In genomic region chrX:3707673-3708072, GRCh38 we compare ENCODE assay signal across 7 cellular contexts. TPM values are rescaled to one million over a fixed set of nuclear protein-coding genes. Genes with fewer than 3 reads are reported as not detected.
DNase-seq lines count a peak whose midpoint lies in the region; ATAC-seq and TF ChIP-seq lines count a peak whose summit lies in the region.
"Not testable (repeated sequence)": the region's sequence is repeated elsewhere in the genome, so short reads cannot be mapped to it uniquely, and the experiment has no call there.

No MANE protein-coding gene starts in this region.

- peak; percentile 6 to 71 (median 22) for DNase-seq in CD8-positive, alpha-beta memory T cell
- DNase-seq in NCI-H146 (lab: John Stamatoyannopoulos, UW) (peak; percentile 48), epithelial cell of esophagus (ENCODE audit: low read depth) (peak; percentile 68)
- not testable (repeated sequence) for DNase-seq in T-helper 2 cell treated with Interferon-gamma antibody and Interleukin-4, amounts not matched to agents 5 μg/mL and 100 μg/mL, for 36 hours (ENCODE audit: low spot score); activated naive CD8-positive, alpha-beta T cell treated with anti-CD3 and anti-CD28 coated beads, Interleukin-2, amount 10 ng/mL, durations not matched to agents 7 days and 5 days
- peak; percentile 47 for DNase-seq in activated T-cell treated with anti-CD3 and anti-CD28 coated beads, Interleukin-2, amount 50 U/mL, for 1 hour
- DNase-seq in naive thymus-derived CD4-positive, alpha-beta T cell = peak in 1 of 9 donors; percentile 16

- H3K4me3 Mint-ChIP-seq in CD8-positive, alpha-beta memory T cell = peak overlapping the region; percentile 47 to 86 (median 73)
- peak overlapping the region; percentile 74 for H3K4me3 Mint-ChIP-seq in T-helper 2 cell treated with Interferon-gamma antibody and Interleukin-4, amounts not matched to agents 5 μg/mL and 100 μg/mL, for 36 hours
- H3K4me3 Mint-ChIP-seq in activated naive CD8-positive, alpha-beta T cell treated with anti-CD3 and anti-CD28 coated beads, Interleukin-2, amount 10 ng/mL, durations not matched to agents 7 days and 5 days = peak overlapping the region; percentile 57
- H3K4me3 Mint-ChIP-seq in naive thymus-derived CD4-positive, alpha-beta T cell = peak overlapping the region in 5 of 10 donors; percentile 12 to 82 (median 46)

- not testable (repeated sequence) for H3K36me3 ChIP-seq in CD8-positive, alpha-beta memory T cell (ENCODE audit: insufficient read depth, low read length); naive thymus-derived CD4-positive, alpha-beta T cell (ENCODE audit: control insufficient read depth in 2 of 3, insufficient read depth in 3 of 3, low read length in 3 of 3)

- POLR2A ChIA-PET in CD8-positive, alpha-beta memory T cell (lab: Charles Lee) = not testable (repeated sequence)
- POLR2A ChIA-PET in activated naive CD8-positive, alpha-beta T cell treated with anti-CD3 and anti-CD28 coated beads, Interleukin-2, amount 10 ng/mL, durations not matched to agents 7 days and 5 days (lab: Charles Lee) = interaction anchor here (0.6 to 0.7 kb wide), 2 partner anchors 36 to 80 kb away, joined by 3 to 4 read pairs; no protein-coding TSS in a partner anchor
- POLR2A ChIA-PET in naive thymus-derived CD4-positive, alpha-beta T cell (lab: Charles Lee) = interaction anchor here (1.1 kb wide), 1 partner anchor 9 kb away, joined by 4 read pairs; no protein-coding TSS in a partner anchor

- H3K9me3 Mint-ChIP-seq in CD8-positive, alpha-beta memory T cell; T-helper 2 cell treated with Interferon-gamma antibody and Interleukin-4, amounts not matched to agents 5 μg/mL and 100 μg/mL, for 36 hours; activated naive CD8-positive, alpha-beta T cell treated with anti-CD3 and anti-CD28 coated beads, Interleukin-2, amount 10 ng/mL, durations not matched to agents 7 days and 5 days; naive thymus-derived CD4-positive, alpha-beta T cell: not testable (repeated sequence)

- peaks cover 47% of the 10 kb centered on the region for H3K4me1 ChIP-seq in CD8-positive, alpha-beta memory T cell (ENCODE audit: insufficient read depth, low read length)
- peaks cover 16 to 43% of the 10 kb centered on the region in 2 donors for H3K4me1 ChIP-seq in naive thymus-derived CD4-positive, alpha-beta T cell (ENCODE audit: control insufficient read depth in 2 of 2, insufficient read depth in 2 of 2, low read length in 2 of 2)

- CTCF ChIA-PET in CD8-positive, alpha-beta memory T cell (lab: Charles Lee); naive thymus-derived CD4-positive, alpha-beta T cell (lab: Charles Lee): not testable (repeated sequence)

- not testable (repeated sequence) for H3K27me3 Mint-ChIP-seq in CD8-positive, alpha-beta memory T cell; T-helper 2 cell treated with Interferon-gamma antibody and Interleukin-4, amounts not matched to agents 5 μg/mL and 100 μg/mL, for 36 hours (ENCODE audit: low read depth); activated naive CD8-positive, alpha-beta T cell treated with anti-CD3 and anti-CD28 coated beads, Interleukin-2, amount 10 ng/mL, durations not matched to agents 7 days and 5 days; naive thymus-derived CD4-positive, alpha-beta T cell

- H3K27ac Mint-ChIP-seq in CD8-positive, alpha-beta memory T cell = peak overlapping the region; percentile 86 to 98 (median 96)
- peak overlapping the region; percentile 77 for H3K27ac Mint-ChIP-seq in T-helper 2 cell treated with Interferon-gamma antibody and Interleukin-4, amounts not matched to agents 5 μg/mL and 100 μg/mL, for 36 hours
- peak overlapping the region; percentile 80 for H3K27ac Mint-ChIP-seq in activated naive CD8-positive, alpha-beta T cell treated with anti-CD3 and anti-CD28 coated beads, Interleukin-2, amount 10 ng/mL, durations not matched to agents 7 days and 5 days
- peak overlapping the region in 8 of 9 donors; percentile 21 to 85 (median 38) for H3K27ac Mint-ChIP-seq in naive thymus-derived CD4-positive, alpha-beta T cell

- H3K36me3 Mint-ChIP-seq in CD8-positive, alpha-beta memory T cell = peaks cover 3 to 28% (median 10%) of the 10 kb centered on the region in 3 donors
- H3K36me3 Mint-ChIP-seq in T-helper 2 cell treated with Interferon-gamma antibody and Interleukin-4, amounts not matched to agents 5 μg/mL and 100 μg/mL, for 36 hours (ENCODE audit: low read depth) = peaks cover 65% of the 10 kb centered on the region
- H3K36me3 Mint-ChIP-seq in activated naive CD8-positive, alpha-beta T cell treated with anti-CD3 and anti-CD28 coated beads, Interleukin-2, amount 10 ng/mL, durations not matched to agents 7 days and 5 days = peaks cover 45% of the 10 kb centered on the region
- peaks cover 0 to 39% (median 4%) of the 10 kb centered on the region in 5 donors for H3K36me3 Mint-ChIP-seq in naive thymus-derived CD4-positive, alpha-beta T cell

- not testable (repeated sequence) for H3K9me3 ChIP-seq in CD8-positive, alpha-beta memory T cell (ENCODE audit: low read length); naive thymus-derived CD4-positive, alpha-beta T cell (ENCODE audit: control insufficient read depth in 2 of 3, low read length in 3 of 3)

- not testable (repeated sequence) for H3K27me3 ChIP-seq in CD8-positive, alpha-beta memory T cell (ENCODE audit: insufficient read depth, low read length, poor library complexity, severe bottlenecking); naive thymus-derived CD4-positive, alpha-beta T cell (ENCODE audit: control insufficient read depth in 2 of 2, insufficient read depth in 2 of 2, low read length in 2 of 2)

- not testable (repeated sequence) for H3K4me3 ChIP-seq in CD8-positive, alpha-beta memory T cell (ENCODE audit: low read length); epithelial cell of esophagus (ENCODE audit: low read length); naive thymus-derived CD4-positive, alpha-beta T cell (ENCODE audit: low read length)

- peak overlapping the region; percentile 38 for H3K27ac ChIP-seq in CD8-positive, alpha-beta memory T cell (ENCODE audit: low read depth, low read length)
- H3K27ac ChIP-seq in naive thymus-derived CD4-positive, alpha-beta T cell (ENCODE audit: low read depth, low read length) = not testable (repeated sequence)

- peaks cover 71 to 96% (median 77%) of the 10 kb centered on the region in 3 donors for H3K4me1 Mint-ChIP-seq in CD8-positive, alpha-beta memory T cell
- H3K4me1 Mint-ChIP-seq in T-helper 2 cell treated with Interferon-gamma antibody and Interleukin-4, amounts not matched to agents 5 μg/mL and 100 μg/mL, for 36 hours (ENCODE audit: low read depth) = peaks cover 31% of the 10 kb centered on the region
- peaks cover 37% of the 10 kb centered on the region for H3K4me1 Mint-ChIP-seq in activated naive CD8-positive, alpha-beta T cell treated with anti-CD3 and anti-CD28 coated beads, Interleukin-2, amount 10 ng/mL, durations not matched to agents 7 days and 5 days
- peaks cover 6 to 92% (median 55%) of the 10 kb centered on the region in 7 donors for H3K4me1 Mint-ChIP-seq in naive thymus-derived CD4-positive, alpha-beta T cell

- intact Hi-C loops in naive thymus-derived CD4-positive, alpha-beta T cell (cut with micrococcal nuclease) = not testable (repeated sequence)

- ATAC-seq in activated naive CD8-positive, alpha-beta T cell treated with anti-CD3 and anti-CD28 coated beads, Interleukin-2, amount 10 ng/mL, durations not matched to agents 7 days and 5 days (ENCODE audit: low read depth) = peak; percentile 35
- ATAC-seq in naive thymus-derived CD4-positive, alpha-beta T cell = peak; percentile 77

- not testable (repeated sequence) for TF ChIP-seq CTCF in epithelial cell of esophagus (IDR thresholded peaks at IDR 0.05; ENCODE audit: insufficient read depth, low read depth, low read length, missing control alignments)

RNA-seq across cellular contexts. Expression of gene PRKX, which starts 5.8 kb away (rescaled TPM):
- total RNA-seq in CD8-positive, alpha-beta memory T cell = 10 to 100 TPM; 41.9 to 45.9 TPM
- polyA plus RNA-seq in CD8-positive, alpha-beta memory T cell = 79.4 TPM
- 10 to 100 TPM; 87.6 to 92.3 TPM for total RNA-seq in activated naive CD8-positive, alpha-beta T cell treated with anti-CD3 and anti-CD28 coated beads, Interleukin-2, amount 10 ng/mL, durations not matched to agents 7 days and 5 days
- total RNA-seq in naive thymus-derived CD4-positive, alpha-beta T cell = 100 to 1,000 TPM in 1 of 5 experiments, 10 to 100 TPM in 4; 43.9 to 118 (median 55.2) TPM
- 10 to 100 TPM; 40.5 to 56.9 TPM for polyA plus RNA-seq in naive thymus-derived CD4-positive, alpha-beta T cell

Comparison
In these comparisons a context has a peak if more than half of its experiments do, and no peak if none do; other contexts are left out.
1. H3K27ac Mint-ChIP-seq: peak in every context shown above with its lines; median percentile 96 in CD8-positive, alpha-beta memory T cell; 80 in activated naive CD8-positive, alpha-beta T cell treated with anti-CD3 and anti-CD28 coated beads, Interleukin-2, amount 10 ng/mL, durations not matched to agents 7 days and 5 days; 77 in T-helper 2 cell treated with Interferon-gamma antibody and Interleukin-4, amounts not matched to agents 5 μg/mL and 100 μg/mL, for 36 hours; 38 in naive thymus-derived CD4-positive, alpha-beta T cell.